Comparison of ENCODE assay signal across 2 cellular contexts in the genomic region with DNA sequence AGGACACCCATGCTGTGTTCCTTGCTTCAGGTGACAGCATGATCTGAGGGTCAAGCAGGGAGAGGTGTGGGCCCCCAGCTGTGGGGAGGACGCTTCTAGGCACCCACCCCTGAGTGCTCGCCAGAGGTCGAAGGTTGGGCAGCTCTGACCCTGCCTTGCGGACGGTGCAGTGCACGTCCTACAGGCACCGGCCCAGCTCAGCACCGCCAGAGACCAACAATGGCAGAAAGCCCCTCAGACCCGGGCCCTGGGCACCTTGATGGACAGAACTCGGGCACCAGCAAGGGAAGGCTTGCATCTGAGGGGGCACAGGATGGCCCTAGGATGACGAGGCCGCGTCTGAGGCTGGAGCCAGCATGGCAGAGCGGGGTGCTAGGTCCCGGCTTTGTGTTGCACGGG.
TF ChIP-seq lines count a peak whose summit lies in the region.

No MANE protein-coding gene starts in this region.

TF ChIP-seq in IMR-90, 13 proteins besides CTCF, POLR2A, EP300 and RAD21 (continued from another document):
- TF ChIP-seq, protein P1, sequence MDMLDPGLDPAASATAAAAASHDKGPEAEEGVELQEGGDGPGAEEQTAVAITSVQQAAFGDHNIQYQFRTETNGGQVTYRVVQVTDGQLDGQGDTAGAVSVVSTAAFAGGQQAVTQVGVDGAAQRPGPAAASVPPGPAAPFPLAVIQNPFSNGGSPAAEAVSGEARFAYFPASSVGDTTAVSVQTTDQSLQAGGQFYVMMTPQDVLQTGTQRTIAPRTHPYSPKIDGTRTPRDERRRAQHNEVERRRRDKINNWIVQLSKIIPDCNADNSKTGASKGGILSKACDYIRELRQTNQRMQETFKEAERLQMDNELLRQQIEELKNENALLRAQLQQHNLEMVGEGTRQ (IDR thresholded peaks at IDR 0.05; ENCODE audit: low read depth, low read length), result no peak
- TF ChIP-seq MAZ (IDR thresholded peaks at IDR 0.05; ENCODE audit: borderline replicate concordance, low read depth, low read length), result no peak
- TF ChIP-seq MAFK (IDR thresholded peaks at IDR 0.05; ENCODE audit: low read depth, low read length), result no peak
- no peak for TF ChIP-seq MXI1 (IDR thresholded peaks at IDR 0.05; ENCODE audit: borderline replicate concordance, low read depth, low read length)
- TF ChIP-seq RFX5 (IDR thresholded peaks at IDR 0.05; ENCODE audit: low read depth, low read length), result no peak
- no peak for TF ChIP-seq FOS (IDR thresholded peaks at IDR 0.05; ENCODE audit: low read depth, low read length)
- no peak for TF ChIP-seq CHD1 (IDR thresholded peaks at IDR 0.05; ENCODE audit: low read depth, low read length)
- TF ChIP-seq NFE2L2 (IDR thresholded peaks at IDR 0.05; ENCODE audit: low read depth, low read length), result no peak
- TF ChIP-seq, protein P2, sequence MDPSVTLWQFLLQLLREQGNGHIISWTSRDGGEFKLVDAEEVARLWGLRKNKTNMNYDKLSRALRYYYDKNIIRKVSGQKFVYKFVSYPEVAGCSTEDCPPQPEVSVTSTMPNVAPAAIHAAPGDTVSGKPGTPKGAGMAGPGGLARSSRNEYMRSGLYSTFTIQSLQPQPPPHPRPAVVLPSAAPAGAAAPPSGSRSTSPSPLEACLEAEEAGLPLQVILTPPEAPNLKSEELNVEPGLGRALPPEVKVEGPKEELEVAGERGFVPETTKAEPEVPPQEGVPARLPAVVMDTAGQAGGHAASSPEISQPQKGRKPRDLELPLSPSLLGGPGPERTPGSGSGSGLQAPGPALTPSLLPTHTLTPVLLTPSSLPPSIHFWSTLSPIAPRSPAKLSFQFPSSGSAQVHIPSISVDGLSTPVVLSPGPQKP (IDR thresholded peaks at IDR 0.05; ENCODE audit: borderline replicate concordance, low read depth, low read length), result no peak
- TF ChIP-seq BHLHE40 (IDR thresholded peaks at IDR 0.05; ENCODE audit: low read depth, low read length), result no peak

TF ChIP-seq in SK-N-SH, 30 proteins besides CTCF, POLR2A, EP300 and RAD21 (continued from another document):
- TF ChIP-seq, protein P3, sequence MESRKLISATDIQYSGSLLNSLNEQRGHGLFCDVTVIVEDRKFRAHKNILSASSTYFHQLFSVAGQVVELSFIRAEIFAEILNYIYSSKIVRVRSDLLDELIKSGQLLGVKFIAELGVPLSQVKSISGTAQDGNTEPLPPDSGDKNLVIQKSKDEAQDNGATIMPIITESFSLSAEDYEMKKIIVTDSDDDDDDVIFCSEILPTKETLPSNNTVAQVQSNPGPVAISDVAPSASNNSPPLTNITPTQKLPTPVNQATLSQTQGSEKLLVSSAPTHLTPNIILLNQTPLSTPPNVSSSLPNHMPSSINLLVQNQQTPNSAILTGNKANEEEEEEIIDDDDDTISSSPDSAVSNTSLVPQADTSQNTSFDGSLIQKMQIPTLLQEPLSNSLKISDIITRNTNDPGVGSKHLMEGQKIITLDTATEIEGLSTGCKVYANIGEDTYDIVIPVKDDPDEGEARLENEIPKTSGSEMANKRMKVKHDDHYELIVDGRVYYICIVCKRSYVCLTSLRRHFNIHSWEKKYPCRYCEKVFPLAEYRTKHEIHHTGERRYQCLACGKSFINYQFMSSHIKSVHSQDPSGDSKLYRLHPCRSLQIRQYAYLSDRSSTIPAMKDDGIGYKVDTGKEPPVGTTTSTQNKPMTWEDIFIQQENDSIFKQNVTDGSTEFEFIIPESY (IDR thresholded peaks at IDR 0.05; ENCODE audit: borderline replicate concordance, low read depth), result no peak
- TF ChIP-seq, protein P4, sequence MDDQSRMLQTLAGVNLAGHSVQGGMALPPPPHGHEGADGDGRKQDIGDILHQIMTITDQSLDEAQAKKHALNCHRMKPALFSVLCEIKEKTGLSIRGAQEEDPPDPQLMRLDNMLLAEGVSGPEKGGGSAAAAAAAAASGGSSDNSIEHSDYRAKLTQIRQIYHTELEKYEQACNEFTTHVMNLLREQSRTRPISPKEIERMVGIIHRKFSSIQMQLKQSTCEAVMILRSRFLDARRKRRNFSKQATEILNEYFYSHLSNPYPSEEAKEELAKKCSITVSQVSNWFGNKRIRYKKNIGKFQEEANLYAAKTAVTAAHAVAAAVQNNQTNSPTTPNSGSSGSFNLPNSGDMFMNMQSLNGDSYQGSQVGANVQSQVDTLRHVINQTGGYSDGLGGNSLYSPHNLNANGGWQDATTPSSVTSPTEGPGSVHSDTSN (IDR thresholded peaks at IDR 0.05), result no peak
- no peak for TF ChIP-seq YY1 (IDR thresholded peaks at IDR 0.05; ENCODE audit: low read depth)
- TF ChIP-seq GABPA (IDR thresholded peaks at IDR 0.05; ENCODE audit: low read depth), result no peak
- no peak for TF ChIP-seq SIN3A (IDR thresholded peaks at IDR 0.05; ENCODE audit: borderline replicate concordance, low read depth, low read length)
- no peak for TF ChIP-seq NFIC (IDR thresholded peaks at IDR 0.05; ENCODE audit: borderline replicate concordance)
- TF ChIP-seq GATA2 (CRISPR knock-in tag; IDR thresholded peaks at IDR 0.05), result no peak
- no peak for TF ChIP-seq SMC3 (IDR thresholded peaks at IDR 0.05; ENCODE audit: low read depth, low read length)
- no peak for TF ChIP-seq IRF3 (IDR thresholded peaks at IDR 0.05; ENCODE audit: low read depth, low read length)
